In the genomic region with DNA sequence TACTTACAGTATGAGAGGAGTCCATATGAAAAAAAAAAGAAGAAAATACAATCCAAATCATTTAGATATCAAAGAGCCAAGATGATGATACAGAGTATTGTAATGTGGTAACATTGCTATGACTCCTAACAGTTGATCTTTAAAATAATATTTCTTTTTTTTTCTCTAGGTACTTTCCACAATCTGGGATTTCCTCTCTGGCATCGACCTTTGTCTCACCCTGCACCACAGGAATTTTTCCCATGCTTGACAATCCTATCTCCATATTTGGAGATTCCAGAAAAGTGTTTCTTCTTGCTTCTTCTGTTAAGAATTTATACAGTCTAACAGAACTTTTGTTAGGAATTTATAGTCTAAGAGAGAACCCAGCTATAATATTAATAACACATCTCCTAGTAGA, we compare ENCODE assay signal across 14 cellular contexts.
DNase-seq lines count a peak whose midpoint lies in the region; FAIRE-seq and TF ChIP-seq lines count a peak whose summit lies in the region.
"Had no signal": no experiment of that assay in that cellular context is flagged by ENCODE, and none has a peak within 500 bp of the region (broad histone marks: within the 10 kb centered on the region; RNA-seq: fewer than 3 reads in every experiment).

No MANE protein-coding gene starts in this region.

- TF ChIP-seq CTCF in brain microvascular endothelial cell (IDR thresholded peaks at IDR 0.05; ENCODE audit: low read depth, low read length, missing control alignments) = no peak
- no peak for TF ChIP-seq CTCF in tibial artery (IDR thresholded peaks at IDR 0.05)

- H3K4me3 ChIP-seq in brain microvascular endothelial cell (ENCODE audit: low read depth, low read length) = no peak overlapping the region
- no peak overlapping the region for H3K4me3 ChIP-seq in tibial artery
- H3K4me3 ChIP-seq: HAP-1, lung, uterus had no signal

- intact Hi-C loops in tibial artery (cut with DNase I; ENCODE audit: low total_unique reads) = loop anchor here (10.0 kb wide), 1 partner anchor 554 kb away; no protein-coding TSS in a partner anchor

- in situ Hi-C loops in ACHN (cut with HindIII; ENCODE audit: low pct_ligation_motif_present, low pct_unique_long_range_greater_than_20kb, low sequenced_read_pairs) (no loop called here), brain microvascular endothelial cell (cut with HindIII; ENCODE audit: low pct_ligation_motif_present, low sequenced_read_pairs) (loop anchor here (25.0 kb wide), 1 partner anchor 536 kb away; no protein-coding TSS in a partner anchor)

- H3K9me3 ChIP-seq in tibial artery = no peaks in the 10 kb centered on the region
- H3K9me3 ChIP-seq: BE2C, HAP-1, uterus had no signal

- H3K4me1 ChIP-seq in tibial artery = peaks cover 0 to 16% (median 0%) of the 10 kb centered on the region in 4 donors
- H3K4me1 ChIP-seq: BE2C, uterus had no signal

- H3K27ac ChIP-seq in brain microvascular endothelial cell (peak overlapping the region; percentile 85), tibial artery (no peak overlapping the region)
- H3K27ac ChIP-seq: uterus had no signal

- peak; percentile 95 for DNase-seq in ACHN
- DNase-seq in HTR-8/SVneo (ENCODE audit: insufficient read length, low spot score) = peak; percentile 57
- peak; percentile 86 for DNase-seq in brain microvascular endothelial cell
- peak; percentile 93 for DNase-seq in kidney tubule cell (ENCODE audit: low spot score)
- no peak for DNase-seq in activated T-cell treated with anti-CD3 and anti-CD28 coated beads, Interleukin-2, amount 50 U/mL, for 1 hour
- DNase-seq in tibial artery = no peak
- DNase-seq in putamen (ENCODE audit: low spot score) = no peak
- DNase-seq in activated T-cell treated with anti-CD3 and anti-CD28 coated beads, Interleukin-2, amount 50 U/mL, for 48 hours = no peak
- DNase-seq: BE2C, MM.1S, NCI-H526 treated with DMSO at 0.1 percent for 48 hours, uterus had no signal

- H3K27me3 ChIP-seq in brain microvascular endothelial cell (replicated peaks) (no peaks in the 10 kb centered on the region), tibial artery (no peaks in the 10 kb centered on the region)
- H3K27me3 ChIP-seq: BE2C, uterus had no signal

- H3K36me3 ChIP-seq in brain microvascular endothelial cell (replicated peaks) (no peaks in the 10 kb centered on the region), tibial artery (peaks cover 0 to 16% (median 5%) of the 10 kb centered on the region in 3 donors)
- H3K36me3 ChIP-seq: BE2C, HAP-1, uterus had no signal

- FAIRE-seq in HTR-8/SVneo (lab: Jason Lieb, UNC) = no peak

Comparison
In these comparisons a context has a peak if more than half of its experiments do, and no peak if none do; other contexts are left out.
1. DNase-seq: peak in ACHN (single experiment), HTR-8/SVneo (single experiment), brain microvascular endothelial cell (single experiment) and kidney tubule cell (single experiment); none in activated T-cell treated with anti-CD3 and anti-CD28 coated beads, Interleukin-2, amount 50 U/mL, for 1 hour (single experiment), tibial artery (0 of 2), putamen (single experiment) and activated T-cell treated with anti-CD3 and anti-CD28 coated beads, Interleukin-2, amount 50 U/mL, for 48 hours (0 of 2).